Comparison of ENCODE assay signal across 36 cellular contexts in the genomic region with DNA sequence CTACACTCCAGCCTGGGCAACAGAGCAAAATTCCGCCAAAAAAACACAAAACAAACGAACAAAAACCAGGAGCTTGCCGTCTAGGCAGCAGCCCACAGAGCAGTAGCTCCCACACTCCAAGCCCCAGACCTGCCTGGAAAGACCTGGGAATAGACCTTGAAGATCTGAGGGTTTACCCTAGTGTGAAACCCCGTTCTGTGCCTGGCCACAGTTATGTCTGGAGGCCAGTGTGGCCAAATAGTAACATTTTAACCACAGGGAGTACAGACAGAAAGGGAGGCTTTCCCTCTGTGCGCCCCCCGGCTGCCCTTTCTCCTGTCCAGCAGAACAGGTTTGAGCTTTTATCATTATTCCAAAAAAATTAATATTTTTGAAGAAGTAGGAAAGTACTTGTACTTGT.
"Had no signal": no experiment of that assay in that cellular context is flagged by ENCODE, and none has a peak within 500 bp of the region (broad histone marks: within the 10 kb centered on the region; RNA-seq: fewer than 3 reads in every experiment).

No MANE protein-coding gene starts in this region.

- H3K9me3 ChIP-seq: ascending aorta, neutrophil, ovary, sigmoid colon, vagina had no signal

- ATAC-seq: left lobe of liver; mucosa of descending colon; stimulated activated memory B cell treated with anti-CD40 and anti-IgM and Interleukin-4, amounts not matched to agents 10 μg/mL and 1 μg/mL and 100 μg/mL, for 72 hours; stimulated activated naive CD8-positive, alpha-beta T cell treated with anti-CD3 and anti-CD28 coated beads, Interleukin-15, amount 100 ng/mL, for 72 hours had no signal

- H3K4me3 Mint-ChIP-seq: activated naive CD8-positive, alpha-beta T cell; naive B cell; nephron progenitor cell; stimulated activated memory B cell treated with anti-CD40 and anti-IgM and Interleukin-4, amounts not matched to agents 10 μg/mL and 1 μg/mL and 100 μg/mL, for 72 hours; stimulated activated naive CD8-positive, alpha-beta T cell treated with anti-CD3 and anti-CD28 coated beads, Interleukin-15, amount 100 ng/mL, for 72 hours had no signal

- H3K4me1 ChIP-seq: vagina had no signal

- H3K4me1 Mint-ChIP-seq: stimulated activated memory B cell treated with anti-CD40 and anti-IgM and Interleukin-4, amounts not matched to agents 10 μg/mL and 1 μg/mL and 100 μg/mL, for 72 hours had no signal

- H3K36me3 ChIP-seq: ascending aorta, brain microvascular endothelial cell, heart right ventricle, lower lobe of right lung, neutrophil, ovary, sigmoid colon, upper lobe of left lung, vagina had no signal

- FAIRE-seq: endothelial cell of umbilical vein, TTC549 had no signal

- H3K27me3 Mint-ChIP-seq: progenitor cell of endocrine pancreas; stimulated activated memory B cell treated with anti-CD40 and anti-IgM and Interleukin-4, amounts not matched to agents 10 μg/mL and 1 μg/mL and 100 μg/mL, for 72 hours had no signal

- H3K27me3 ChIP-seq: ascending aorta, brain microvascular endothelial cell, heart right ventricle, ovary, sigmoid colon, upper lobe of left lung, vagina had no signal

- H3K27ac Mint-ChIP-seq: activated naive CD8-positive, alpha-beta T cell; naive B cell; nephron progenitor cell; progenitor cell of endocrine pancreas; stimulated activated memory B cell treated with anti-CD40 and anti-IgM and Interleukin-4, amounts not matched to agents 10 μg/mL and 1 μg/mL and 100 μg/mL, for 72 hours; stimulated activated naive CD8-positive, alpha-beta T cell treated with anti-CD3 and anti-CD28 coated beads, Interleukin-15, amount 100 ng/mL, for 72 hours had no signal

- DNase-seq: activated CD4-positive, alpha-beta T cell treated with anti-CD3 and anti-CD28 coated beads for 4 hours; activated CD4-positive, alpha-beta T cell treated with anti-CD3 and anti-CD28 coated beads, Interleukin-2, amount 50 U/mL, for 4 hours; activated effector memory CD4-positive, alpha-beta T cell treated with Interleukin-2 at 50 U/mL for 16 hours; activated naive CD4-positive, alpha-beta T cell treated with Interleukin-2 at 50 U/mL for 16 hours; activated T-cell treated with anti-CD3 and anti-CD28 coated beads for 4 hours; caudate nucleus; cortex of kidney; foreskin fibroblast; heart right ventricle; kidney glomerular epithelial cell; lower lobe of right lung; mucosa of descending colon; naive B cell; nephron progenitor cell; ovary; retina; sigmoid colon; stimulated activated CD4-positive, alpha-beta T cell treated with anti-CD3 and anti-CD28 coated beads, Interleukin-1b, Interleukin-23, amount 100 ng/mL, for 48 hours; stimulated activated CD4-positive, alpha-beta T cell treated with anti-CD3 and anti-CD28 coated beads, Interleukin-4, amount 100 ng/mL, for 4 hours; stimulated activated CD8-positive, alpha-beta memory T cell treated with anti-CD3 and anti-CD28 coated beads, Interleukin-4, amount 100 ng/mL, for 48 hours; stimulated activated naive CD8-positive, alpha-beta T cell treated with anti-CD3 and anti-CD28 coated beads, Interleukin-15, amount 100 ng/mL, for 72 hours; substantia nigra; T-helper 9 cell; upper lobe of left lung had no signal

- H3K27ac ChIP-seq: ascending aorta, lower lobe of right lung, neutrophil, ovary, sigmoid colon, upper lobe of left lung, vagina, VCaP had no signal

- H3K4me3 ChIP-seq: ascending aorta, lower lobe of right lung, mucosa of descending colon, ovary, sigmoid colon, smooth muscle cell, upper lobe of left lung, vagina had no signal
